ENCODE assay signal across 24 cellular contexts in the genomic region with DNA sequence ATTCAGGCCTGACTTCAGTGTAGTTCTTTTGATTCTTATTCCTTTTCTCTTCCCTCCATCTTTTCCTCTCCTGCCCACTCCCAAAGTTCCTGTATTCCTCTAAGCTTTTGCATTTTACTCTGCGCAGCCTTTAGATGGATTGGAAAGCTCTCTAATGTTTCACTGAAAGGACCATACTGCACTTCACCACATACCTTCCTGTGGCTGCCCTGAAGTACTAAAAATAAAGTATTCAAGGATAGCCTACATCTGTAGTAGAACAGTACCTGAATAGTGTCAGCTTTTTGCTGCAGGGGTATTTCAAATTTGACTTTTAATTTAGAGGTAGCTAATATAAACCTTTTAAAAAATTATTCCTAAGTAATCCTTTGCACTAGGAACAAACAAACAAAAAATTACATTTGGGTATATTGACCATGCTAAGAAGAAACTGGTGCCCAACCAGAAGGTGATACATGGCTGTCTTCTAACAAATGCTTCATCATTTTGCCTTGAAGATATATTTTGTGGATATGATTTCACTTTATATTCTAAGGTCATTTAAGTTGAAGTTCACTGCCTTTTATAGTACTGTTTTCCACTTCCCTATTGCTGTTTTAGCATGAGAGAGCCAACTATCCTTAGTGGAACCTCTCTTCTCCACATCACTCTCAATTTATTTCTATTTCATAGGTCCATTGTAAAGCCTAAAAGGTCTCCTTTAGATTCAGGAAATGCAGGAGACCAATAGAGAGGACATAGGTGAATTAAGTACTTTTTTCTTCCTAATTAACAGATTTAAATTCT.
"Had no signal": no experiment of that assay in that cellular context is flagged by ENCODE, and none has a peak within 500 bp of the region (broad histone marks: within the 10 kb centered on the region; RNA-seq: fewer than 3 reads in every experiment).

No MANE protein-coding gene starts in this region.

- ATAC-seq: naive thymus-derived CD8-positive, alpha-beta T cell; right lobe of liver; stimulated activated naive CD8-positive, alpha-beta T cell treated with anti-CD3 and anti-CD28 coated beads, Interleukin-15, amount 100 ng/mL, for 72 hours; upper lobe of right lung had no signal

- H3K9me3 ChIP-seq: ovary, psoas muscle, right lobe of liver, suprapubic skin, transverse colon, upper lobe of right lung, uterus had no signal

- H3K4me1 ChIP-seq: right lobe of liver, suprapubic skin, upper lobe of right lung, uterus had no signal

- H3K4me3 ChIP-seq: dorsolateral prefrontal cortex, ovary, psoas muscle, right lobe of liver, suprapubic skin, transverse colon, upper lobe of right lung, uterus had no signal

- H3K36me3 ChIP-seq: ovary, transverse colon, upper lobe of right lung, uterus had no signal

- H3K9me3 Mint-ChIP-seq: immature natural killer cell; naive thymus-derived CD8-positive, alpha-beta T cell; stimulated activated naive CD8-positive, alpha-beta T cell treated with anti-CD3 and anti-CD28 coated beads, Interleukin-15, amount 100 ng/mL, for 72 hours had no signal

- H3K4me1 Mint-ChIP-seq: stimulated activated naive CD8-positive, alpha-beta T cell treated with anti-CD3 and anti-CD28 coated beads, Interleukin-15, amount 100 ng/mL, for 72 hours had no signal

- H3K27ac ChIP-seq: dorsolateral prefrontal cortex, ovary, right lobe of liver, suprapubic skin, transverse colon, upper lobe of right lung, uterus had no signal

- H3K27me3 Mint-ChIP-seq: naive thymus-derived CD8-positive, alpha-beta T cell; stimulated activated naive CD8-positive, alpha-beta T cell treated with anti-CD3 and anti-CD28 coated beads, Interleukin-15, amount 100 ng/mL, for 72 hours had no signal

- H3K27me3 ChIP-seq: dorsolateral prefrontal cortex, ovary, right lobe of liver, suprapubic skin, transverse colon, upper lobe of right lung, uterus had no signal

- H3K4me3 Mint-ChIP-seq: immature natural killer cell; naive thymus-derived CD8-positive, alpha-beta T cell; stimulated activated naive CD8-positive, alpha-beta T cell treated with anti-CD3 and anti-CD28 coated beads, Interleukin-15, amount 100 ng/mL, for 72 hours had no signal

- H3K27ac Mint-ChIP-seq: stimulated activated naive CD8-positive, alpha-beta T cell treated with anti-CD3 and anti-CD28 coated beads, Interleukin-15, amount 100 ng/mL, for 72 hours had no signal

- FAIRE-seq: frontal cortex, small intestine had no signal

- DNase-seq: dorsolateral prefrontal cortex; effector CD4-positive, alpha-beta T cell; hypothalamus; immature natural killer cell; islet precursor cell; kidney glomerular epithelial cell; mesendoderm; midbrain; naive thymus-derived CD8-positive, alpha-beta T cell; occipital lobe; ovary; posterior cingulate gyrus; psoas muscle; right lobe of liver; small intestine; stimulated activated CD4-positive, alpha-beta T cell treated with anti-CD3 and anti-CD28 coated beads, Interleukin-15, amount 100 ng/mL, for 24 hours; stimulated activated CD4-positive, alpha-beta T cell treated with anti-CD3 and anti-CD28 coated beads, Interleukin-2, amount 100 ng/mL, for 48 hours; stimulated activated naive CD4-positive, alpha-beta T cell; stimulated activated naive CD8-positive, alpha-beta T cell treated with anti-CD3 and anti-CD28 coated beads, Interleukin-15, amount 100 ng/mL, for 72 hours; transverse colon; upper lobe of right lung; uterus had no signal
